ENCODE assay signal across 8 cellular contexts in genomic region chr2:64018715-64019082, GRCh38.
DNase-seq lines count a peak whose midpoint lies in the region; ATAC-seq, FAIRE-seq and TF ChIP-seq lines count a peak whose summit lies in the region.

No MANE protein-coding gene starts in this region.

- DNase-seq in activated T-cell treated with anti-CD3 and anti-CD28 coated beads for 1 hour (ENCODE audit: low read depth) (peak; percentile 5), activated T-cell treated with anti-CD3 and anti-CD28 coated beads for 4 hours (no peak), NCI-H2171 treated with DMSO at 0.1 percent for 48 hours (lab: John Stamatoyannopoulos, UW) (peak; percentile 69), amniotic epithelial cell (ENCODE audit: low read depth) (peak; percentile 37), skeletal muscle cell (ENCODE audit: low read depth) (no peak), D721Med (ENCODE audit: insufficient read length, low spot score) (no peak)

- H3K4me3 ChIP-seq in iPS-11a (ENCODE audit: low read depth, low read length) (peak overlapping the region; percentile 61), skeletal muscle cell (ENCODE audit: low read depth, low read length) (peak overlapping the region; percentile 76)

- FAIRE-seq in D721Med (lab: Jason Lieb, UNC), result no peak

- ATAC-seq in HG02588 (IDR thresholded peaks at IDR 0.05; ENCODE audit: unreplicated experiment), result peak; percentile 50

- no peak for TF ChIP-seq CTCF in D721Med (IDR thresholded peaks at IDR 0.05; ENCODE audit: insufficient read depth, missing control alignments)

Comparison
In these comparisons a context has a peak if more than half of its experiments do, and no peak if none do; other contexts are left out.
1. DNase-seq: peak in activated T-cell treated with anti-CD3 and anti-CD28 coated beads for 1 hour (single experiment), NCI-H2171 treated with DMSO at 0.1 percent for 48 hours (single experiment) and amniotic epithelial cell (single experiment); none in activated T-cell treated with anti-CD3 and anti-CD28 coated beads for 4 hours (single experiment), skeletal muscle cell (single experiment) and D721Med (single experiment).